In genomic region chr5:37464581-37464980, GRCh38 we compare ENCODE assay signal across 8 cellular contexts.
DNase-seq lines count a peak whose midpoint lies in the region; ATAC-seq and TF ChIP-seq lines count a peak whose summit lies in the region.
"Not testable (repeated sequence)": the region's sequence is repeated elsewhere in the genome, so short reads cannot be mapped to it uniquely, and the experiment has no call there.

No MANE protein-coding gene starts in this region.

- not testable (repeated sequence) for H3K9me3 ChIP-seq in A673 (ENCODE audit: low read depth, low read length, poor library complexity, severe bottlenecking); WERI-Rb-1 (ENCODE audit: severe bottlenecking)

- H3K4me1 Mint-ChIP-seq in stimulated activated effector memory CD8-positive, alpha-beta T cell treated with anti-CD3 and anti-CD28 coated beads, Interleukin-12 subunit alpha, Interleukin-12 subunit beta, amount 100 ng/mL, for 72 hours, result not testable (repeated sequence)

- H3K27ac ChIP-seq in A673 (ENCODE audit: low read depth, low read length, poor library complexity, severe bottlenecking), result peak overlapping the region; percentile 71
- not testable (repeated sequence) for H3K27ac ChIP-seq in WERI-Rb-1

- CTCF ChIA-PET in A673 (lab: Charles Lee), result not testable (repeated sequence)

- 0 out of 2 replicates have a peak, but pooled peaks have one; percentile 25 for TF ChIP-seq CTCF in A673 (conservative IDR thresholded peaks at IDR 0.05; ENCODE audit: low read depth, low read length)
- TF ChIP-seq CTCF in WERI-Rb-1 (IDR thresholded peaks at IDR 0.05; ENCODE audit: low read depth, low read length), result not testable (repeated sequence)

- peaks cover 11% of the 10 kb centered on the region for H3K36me3 Mint-ChIP-seq in stimulated activated effector memory CD8-positive, alpha-beta T cell treated with anti-CD3 and anti-CD28 coated beads, Interleukin-12 subunit alpha, Interleukin-12 subunit beta, amount 100 ng/mL, for 72 hours

- not testable (repeated sequence) for H3K27me3 ChIP-seq in A673 (replicated peaks; ENCODE audit: insufficient read depth, low read depth, low read length, poor library complexity); WERI-Rb-1 (ENCODE audit: insufficient read depth, low read depth, severe bottlenecking)

- TSS peak; percentile 73 for BruUV-seq in A673 (replicated peaks; lab: Mats Ljungman, UMichigan)

- peak overlapping the region; percentile 44 for H3K27ac Mint-ChIP-seq in stimulated activated effector memory CD8-positive, alpha-beta T cell treated with anti-CD3 and anti-CD28 coated beads, Interleukin-12 subunit alpha, Interleukin-12 subunit beta, amount 100 ng/mL, for 72 hours

- H3K9me3 Mint-ChIP-seq in stimulated activated effector memory CD8-positive, alpha-beta T cell treated with anti-CD3 and anti-CD28 coated beads, Interleukin-12 subunit alpha, Interleukin-12 subunit beta, amount 100 ng/mL, for 72 hours, result not testable (repeated sequence)

- not testable (repeated sequence) for ATAC-seq in stimulated activated effector memory CD8-positive, alpha-beta T cell treated with anti-CD3 and anti-CD28 coated beads, Interleukin-12 subunit alpha, Interleukin-12 subunit beta, amount 100 ng/mL, for 72 hours

- intact Hi-C loops in A673 (cut with micrococcal nuclease; ENCODE audit: unreplicated experiment), result loop anchor here (10.0 kb wide), 1 partner anchor 110 kb away; no protein-coding TSS in a partner anchor

- H3K36me3 ChIP-seq in A673 (ENCODE audit: insufficient read depth, low read length, poor library complexity, severe bottlenecking); WERI-Rb-1: not testable (repeated sequence)

- H3K4me3 Mint-ChIP-seq in stimulated activated effector memory CD8-positive, alpha-beta T cell treated with anti-CD3 and anti-CD28 coated beads, Interleukin-12 subunit alpha, Interleukin-12 subunit beta, amount 100 ng/mL, for 72 hours, result not testable (repeated sequence)

- POLR2A ChIA-PET in A673 (lab: Charles Lee; ENCODE audit: low non-redundant PET), result not testable (repeated sequence)

- peak overlapping the region; percentile 41 for H3K4me3 ChIP-seq in A673 (ENCODE audit: low read depth, low read length, poor library complexity, severe bottlenecking)
- not testable (repeated sequence) for H3K4me3 ChIP-seq in WERI-Rb-1 (ENCODE audit: low read depth, low read length)

- not testable (repeated sequence) for H3K4me1 ChIP-seq in A673 (ENCODE audit: insufficient read depth, low read length, poor library complexity, severe bottlenecking)

- DNase-seq in A673 (ENCODE audit: low spot score) (peak; percentile 81), DMS53 (lab: John Stamatoyannopoulos, UW) (peak; percentile 2), NCI-H146 (lab: John Stamatoyannopoulos, UW) (peak; percentile 0), WERI-Rb-1 (peak; percentile 8), fibroblast of gingiva (ENCODE audit: low read depth) (peak; percentile 26), foreskin melanocyte (peak; percentile 42), occipital lobe (lab: John Stamatoyannopoulos, UW) (peak; percentile 14)
- DNase-seq in stimulated activated effector memory CD8-positive, alpha-beta T cell treated with anti-CD3 and anti-CD28 coated beads, Interleukin-12 subunit alpha, Interleukin-12 subunit beta, amount 100 ng/mL, for 72 hours (ENCODE audit: low spot score in 2 of 2), result not testable (repeated sequence)
